ENCODE assay signal across 1 cellular context in genomic region chr16:17364319-17365210, GRCh38.
TF ChIP-seq lines count a peak whose summit lies in the region.

No MANE protein-coding gene starts in this region.

TF ChIP-seq in H1, 55 proteins besides CTCF, POLR2A, EP300 and RAD21 (continued from another document):
- TF ChIP-seq, protein P1, sequence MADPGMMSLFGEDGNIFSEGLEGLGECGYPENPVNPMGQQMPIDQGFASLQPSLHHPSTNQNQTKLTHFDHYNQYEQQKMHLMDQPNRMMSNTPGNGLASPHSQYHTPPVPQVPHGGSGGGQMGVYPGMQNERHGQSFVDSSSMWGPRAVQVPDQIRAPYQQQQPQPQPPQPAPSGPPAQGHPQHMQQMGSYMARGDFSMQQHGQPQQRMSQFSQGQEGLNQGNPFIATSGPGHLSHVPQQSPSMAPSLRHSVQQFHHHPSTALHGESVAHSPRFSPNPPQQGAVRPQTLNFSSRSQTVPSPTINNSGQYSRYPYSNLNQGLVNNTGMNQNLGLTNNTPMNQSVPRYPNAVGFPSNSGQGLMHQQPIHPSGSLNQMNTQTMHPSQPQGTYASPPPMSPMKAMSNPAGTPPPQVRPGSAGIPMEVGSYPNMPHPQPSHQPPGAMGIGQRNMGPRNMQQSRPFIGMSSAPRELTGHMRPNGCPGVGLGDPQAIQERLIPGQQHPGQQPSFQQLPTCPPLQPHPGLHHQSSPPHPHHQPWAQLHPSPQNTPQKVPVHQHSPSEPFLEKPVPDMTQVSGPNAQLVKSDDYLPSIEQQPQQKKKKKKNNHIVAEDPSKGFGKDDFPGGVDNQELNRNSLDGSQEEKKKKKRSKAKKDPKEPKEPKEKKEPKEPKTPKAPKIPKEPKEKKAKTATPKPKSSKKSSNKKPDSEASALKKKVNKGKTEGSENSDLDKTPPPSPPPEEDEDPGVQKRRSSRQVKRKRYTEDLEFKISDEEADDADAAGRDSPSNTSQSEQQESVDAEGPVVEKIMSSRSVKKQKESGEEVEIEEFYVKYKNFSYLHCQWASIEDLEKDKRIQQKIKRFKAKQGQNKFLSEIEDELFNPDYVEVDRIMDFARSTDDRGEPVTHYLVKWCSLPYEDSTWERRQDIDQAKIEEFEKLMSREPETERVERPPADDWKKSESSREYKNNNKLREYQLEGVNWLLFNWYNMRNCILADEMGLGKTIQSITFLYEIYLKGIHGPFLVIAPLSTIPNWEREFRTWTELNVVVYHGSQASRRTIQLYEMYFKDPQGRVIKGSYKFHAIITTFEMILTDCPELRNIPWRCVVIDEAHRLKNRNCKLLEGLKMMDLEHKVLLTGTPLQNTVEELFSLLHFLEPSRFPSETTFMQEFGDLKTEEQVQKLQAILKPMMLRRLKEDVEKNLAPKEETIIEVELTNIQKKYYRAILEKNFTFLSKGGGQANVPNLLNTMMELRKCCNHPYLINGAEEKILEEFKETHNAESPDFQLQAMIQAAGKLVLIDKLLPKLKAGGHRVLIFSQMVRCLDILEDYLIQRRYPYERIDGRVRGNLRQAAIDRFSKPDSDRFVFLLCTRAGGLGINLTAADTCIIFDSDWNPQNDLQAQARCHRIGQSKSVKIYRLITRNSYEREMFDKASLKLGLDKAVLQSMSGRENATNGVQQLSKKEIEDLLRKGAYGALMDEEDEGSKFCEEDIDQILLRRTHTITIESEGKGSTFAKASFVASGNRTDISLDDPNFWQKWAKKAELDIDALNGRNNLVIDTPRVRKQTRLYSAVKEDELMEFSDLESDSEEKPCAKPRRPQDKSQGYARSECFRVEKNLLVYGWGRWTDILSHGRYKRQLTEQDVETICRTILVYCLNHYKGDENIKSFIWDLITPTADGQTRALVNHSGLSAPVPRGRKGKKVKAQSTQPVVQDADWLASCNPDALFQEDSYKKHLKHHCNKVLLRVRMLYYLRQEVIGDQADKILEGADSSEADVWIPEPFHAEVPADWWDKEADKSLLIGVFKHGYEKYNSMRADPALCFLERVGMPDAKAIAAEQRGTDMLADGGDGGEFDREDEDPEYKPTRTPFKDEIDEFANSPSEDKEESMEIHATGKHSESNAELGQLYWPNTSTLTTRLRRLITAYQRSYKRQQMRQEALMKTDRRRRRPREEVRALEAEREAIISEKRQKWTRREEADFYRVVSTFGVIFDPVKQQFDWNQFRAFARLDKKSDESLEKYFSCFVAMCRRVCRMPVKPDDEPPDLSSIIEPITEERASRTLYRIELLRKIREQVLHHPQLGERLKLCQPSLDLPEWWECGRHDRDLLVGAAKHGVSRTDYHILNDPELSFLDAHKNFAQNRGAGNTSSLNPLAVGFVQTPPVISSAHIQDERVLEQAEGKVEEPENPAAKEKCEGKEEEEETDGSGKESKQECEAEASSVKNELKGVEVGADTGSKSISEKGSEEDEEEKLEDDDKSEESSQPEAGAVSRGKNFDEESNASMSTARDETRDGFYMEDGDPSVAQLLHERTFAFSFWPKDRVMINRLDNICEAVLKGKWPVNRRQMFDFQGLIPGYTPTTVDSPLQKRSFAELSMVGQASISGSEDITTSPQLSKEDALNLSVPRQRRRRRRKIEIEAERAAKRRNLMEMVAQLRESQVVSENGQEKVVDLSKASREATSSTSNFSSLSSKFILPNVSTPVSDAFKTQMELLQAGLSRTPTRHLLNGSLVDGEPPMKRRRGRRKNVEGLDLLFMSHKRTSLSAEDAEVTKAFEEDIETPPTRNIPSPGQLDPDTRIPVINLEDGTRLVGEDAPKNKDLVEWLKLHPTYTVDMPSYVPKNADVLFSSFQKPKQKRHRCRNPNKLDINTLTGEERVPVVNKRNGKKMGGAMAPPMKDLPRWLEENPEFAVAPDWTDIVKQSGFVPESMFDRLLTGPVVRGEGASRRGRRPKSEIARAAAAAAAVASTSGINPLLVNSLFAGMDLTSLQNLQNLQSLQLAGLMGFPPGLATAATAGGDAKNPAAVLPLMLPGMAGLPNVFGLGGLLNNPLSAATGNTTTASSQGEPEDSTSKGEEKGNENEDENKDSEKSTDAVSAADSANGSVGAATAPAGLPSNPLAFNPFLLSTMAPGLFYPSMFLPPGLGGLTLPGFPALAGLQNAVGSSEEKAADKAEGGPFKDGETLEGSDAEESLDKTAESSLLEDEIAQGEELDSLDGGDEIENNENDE (IDR thresholded peaks at IDR 0.05; ENCODE audit: insufficient replicate concordance, low read length) = no peak
- TF ChIP-seq CBX5 (IDR thresholded peaks at IDR 0.05; ENCODE audit: low read depth, low read length) (no peak), SUZ12 (IDR thresholded peaks at IDR 0.05; ENCODE audit: low read length) (no peak), NANOG (IDR thresholded peaks at IDR 0.05; ENCODE audit: insufficient read depth, low read depth, low read length, poor library complexity, severe bottlenecking) (no peak), HDAC2 (IDR thresholded peaks at IDR 0.05; ENCODE audit: borderline replicate concordance in 1 of 2, low read depth in 2 of 2, low read length in 2 of 2) (no peak), YY1 (IDR thresholded peaks at IDR 0.05; ENCODE audit: low read depth, low read length) (no peak), SIX5 (IDR thresholded peaks at IDR 0.05; ENCODE audit: low read depth, low read length) (no peak), EZH2 (IDR thresholded peaks at IDR 0.05; ENCODE audit: low read depth, low read length, severe bottlenecking) (no peak), KDM4A (IDR thresholded peaks at IDR 0.05; ENCODE audit: low read depth, low read length, severe bottlenecking) (no peak), TAF1 (IDR thresholded peaks at IDR 0.05; ENCODE audit: low read depth, low read length) (no peak), FOSL1 (IDR thresholded peaks at IDR 0.05; ENCODE audit: insufficient read depth, low read depth, low read length) (no peak)
- TF ChIP-seq, protein P2, sequence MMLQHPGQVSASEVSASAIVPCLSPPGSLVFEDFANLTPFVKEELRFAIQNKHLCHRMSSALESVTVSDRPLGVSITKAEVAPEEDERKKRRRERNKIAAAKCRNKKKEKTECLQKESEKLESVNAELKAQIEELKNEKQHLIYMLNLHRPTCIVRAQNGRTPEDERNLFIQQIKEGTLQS (IDR thresholded peaks at IDR 0.05; ENCODE audit: insufficient read depth, low read depth, low read length) = no peak
